In the genomic region with DNA sequence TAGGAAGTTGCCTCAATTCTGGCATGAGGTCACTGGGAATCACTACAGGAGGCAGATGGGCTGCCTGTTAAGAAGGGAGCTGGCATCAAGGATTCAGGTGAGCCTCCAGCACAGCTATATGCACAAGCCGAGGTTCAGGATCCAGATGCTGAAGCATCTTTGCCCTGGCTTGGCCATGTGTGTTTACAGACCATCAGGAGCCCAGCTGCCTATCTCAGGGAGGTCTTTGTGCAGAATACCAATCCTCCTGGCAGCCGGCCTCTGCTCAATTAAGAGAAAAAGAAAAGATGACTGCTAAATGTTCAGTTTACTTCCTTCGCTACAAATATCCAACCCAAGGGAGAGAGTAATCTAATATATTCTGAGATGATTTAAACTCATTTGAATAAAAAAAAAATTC, we compare ENCODE assay signal across 19 cellular contexts.
"Had no signal": no experiment of that assay in that cellular context is flagged by ENCODE, and none has a peak within 500 bp of the region (broad histone marks: within the 10 kb centered on the region; RNA-seq: fewer than 3 reads in every experiment).

No MANE protein-coding gene starts in this region.

- DNase-seq: activated B cell treated with CpG ODN at 0.5 μM for 24 hours; activated CD4-positive, alpha-beta T cell treated with anti-CD3 and anti-CD28 coated beads for 36 hours; activated CD4-positive, alpha-beta T cell treated with anti-CD3 and anti-CD28 coated beads, Interleukin-2, amount 50 U/mL, for 4 hours; activated naive CD4-positive, alpha-beta T cell treated with Interleukin-2 at 50 U/mL for 16 hours; activated T-cell treated with anti-CD3 and anti-CD28 coated beads for 4 hours; activated T-cell treated with anti-CD3 and anti-CD28 coated beads, Interleukin-2, amount 50 U/mL, for 72 hours; colonic mucosa; head of caudate nucleus; left cardiac atrium; left ventricle myocardium superior; mucosa of descending colon; right lobe of liver; stimulated activated CD4-positive, alpha-beta T cell treated with anti-CD3 and anti-CD28 coated beads, Interleukin-2, amount 100 ng/mL, for 48 hours; stimulated activated naive CD4-positive, alpha-beta T cell treated with Interleukin-2 at 50 U/mL for 16 hours; testis; transverse colon had no signal

- H3K4me3 Mint-ChIP-seq: activated B cell treated with CpG ODN at 0.5 μM for 24 hours; activated CD4-positive, alpha-beta T cell treated with anti-CD3 and anti-CD28 coated beads for 36 hours; activated naive CD8-positive, alpha-beta T cell; activated T-cell treated with anti-CD3 and anti-CD28 coated beads, Interleukin-2, amount 50 U/mL, for 72 hours; central memory CD8-positive, alpha-beta T cell; natural killer cell treated with Interleukin-12 subunit alpha and Interleukin-12 subunit beta and Interleukin-15 and Interleukin-18, amount 100 ng/mL, for 72 hours had no signal

- H3K4me1 Mint-ChIP-seq: activated CD4-positive, alpha-beta T cell treated with anti-CD3 and anti-CD28 coated beads for 36 hours; central memory CD8-positive, alpha-beta T cell had no signal

- H3K27ac Mint-ChIP-seq: activated B cell treated with CpG ODN at 0.5 μM for 24 hours; activated CD4-positive, alpha-beta T cell treated with anti-CD3 and anti-CD28 coated beads for 36 hours; activated naive CD8-positive, alpha-beta T cell; activated T-cell treated with anti-CD3 and anti-CD28 coated beads, Interleukin-2, amount 50 U/mL, for 72 hours; natural killer cell treated with Interleukin-12 subunit alpha and Interleukin-12 subunit beta and Interleukin-15 and Interleukin-18, amount 100 ng/mL, for 72 hours had no signal

- H3K36me3 Mint-ChIP-seq: activated naive CD8-positive, alpha-beta T cell had no signal
